2 cellular contexts compared by ENCODE assay signal in the genomic region with DNA sequence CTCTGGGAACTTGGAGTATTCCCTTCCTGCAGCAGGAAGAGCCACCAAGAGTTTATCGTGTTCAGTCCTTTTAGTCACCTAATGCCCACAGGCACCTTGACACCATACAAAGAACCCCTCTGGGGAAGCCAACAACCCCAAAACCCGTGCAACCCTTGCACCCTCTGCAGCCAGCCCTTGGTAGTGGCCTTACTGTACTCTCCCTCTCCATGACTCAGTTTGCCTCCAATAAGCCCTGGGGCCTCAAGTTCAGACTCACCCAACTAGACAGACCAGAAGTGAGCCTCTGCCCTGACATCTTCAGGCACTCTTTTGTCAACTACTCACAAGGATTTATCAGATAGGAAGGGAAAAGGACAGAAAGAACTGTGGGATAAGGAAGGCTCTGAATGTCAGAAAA.
TF ChIP-seq lines count a peak whose summit lies in the region.

No MANE protein-coding gene starts in this region.

TF ChIP-seq in SK-N-SH, 30 proteins besides CTCF, POLR2A, EP300 and RAD21 (continued from another document):
- no peak for TF ChIP-seq TEAD4 (IDR thresholded peaks at IDR 0.05; ENCODE audit: borderline replicate concordance, insufficient read depth)
- no peak for TF ChIP-seq REST (IDR thresholded peaks at IDR 0.05; ENCODE audit: low read depth, low read length)
- TF ChIP-seq, protein P1, sequence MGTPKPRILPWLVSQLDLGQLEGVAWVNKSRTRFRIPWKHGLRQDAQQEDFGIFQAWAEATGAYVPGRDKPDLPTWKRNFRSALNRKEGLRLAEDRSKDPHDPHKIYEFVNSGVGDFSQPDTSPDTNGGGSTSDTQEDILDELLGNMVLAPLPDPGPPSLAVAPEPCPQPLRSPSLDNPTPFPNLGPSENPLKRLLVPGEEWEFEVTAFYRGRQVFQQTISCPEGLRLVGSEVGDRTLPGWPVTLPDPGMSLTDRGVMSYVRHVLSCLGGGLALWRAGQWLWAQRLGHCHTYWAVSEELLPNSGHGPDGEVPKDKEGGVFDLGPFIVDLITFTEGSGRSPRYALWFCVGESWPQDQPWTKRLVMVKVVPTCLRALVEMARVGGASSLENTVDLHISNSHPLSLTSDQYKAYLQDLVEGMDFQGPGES (IDR thresholded peaks at IDR 0.05; ENCODE audit: low read depth, low read length): no peak
- TF ChIP-seq, protein P2, sequence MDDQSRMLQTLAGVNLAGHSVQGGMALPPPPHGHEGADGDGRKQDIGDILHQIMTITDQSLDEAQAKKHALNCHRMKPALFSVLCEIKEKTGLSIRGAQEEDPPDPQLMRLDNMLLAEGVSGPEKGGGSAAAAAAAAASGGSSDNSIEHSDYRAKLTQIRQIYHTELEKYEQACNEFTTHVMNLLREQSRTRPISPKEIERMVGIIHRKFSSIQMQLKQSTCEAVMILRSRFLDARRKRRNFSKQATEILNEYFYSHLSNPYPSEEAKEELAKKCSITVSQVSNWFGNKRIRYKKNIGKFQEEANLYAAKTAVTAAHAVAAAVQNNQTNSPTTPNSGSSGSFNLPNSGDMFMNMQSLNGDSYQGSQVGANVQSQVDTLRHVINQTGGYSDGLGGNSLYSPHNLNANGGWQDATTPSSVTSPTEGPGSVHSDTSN (IDR thresholded peaks at IDR 0.05): no peak
- TF ChIP-seq MAX (IDR thresholded peaks at IDR 0.05; ENCODE audit: low read depth): no peak
- TF ChIP-seq CHD2 (IDR thresholded peaks at IDR 0.05; ENCODE audit: low read length, partially characterized antibody): no peak
TF ChIP-seq in SK-N-SH: peak in this region for 0.

TF ChIP-seq in SK-N-SH treated with all-trans-retinoic acid at 6 μM for 48 hours, 23 proteins besides CTCF, POLR2A, EP300 and RAD21 (continued from another document):
- TF ChIP-seq PPARA (CRISPR knock-in tag; IDR thresholded peaks at IDR 0.05; ENCODE audit: borderline replicate concordance) (no peak), ISL1 (CRISPR knock-in tag; IDR thresholded peaks at IDR 0.05) (no peak), OSR1 (CRISPR knock-in tag; IDR thresholded peaks at IDR 0.05) (no peak), ZFP3 (CRISPR knock-in tag; IDR thresholded peaks at IDR 0.05) (no peak), CREB5 (CRISPR knock-in tag; IDR thresholded peaks at IDR 0.05; ENCODE audit: low read depth) (no peak), ZNF70 (CRISPR knock-in tag; IDR thresholded peaks at IDR 0.05) (no peak), ARNTL (CRISPR knock-in tag; IDR thresholded peaks at IDR 0.05; ENCODE audit: borderline replicate concordance, low read depth) (no peak), CSDC2 (CRISPR knock-in tag; IDR thresholded peaks at IDR 0.05) (no peak)
- TF ChIP-seq, protein P3, sequence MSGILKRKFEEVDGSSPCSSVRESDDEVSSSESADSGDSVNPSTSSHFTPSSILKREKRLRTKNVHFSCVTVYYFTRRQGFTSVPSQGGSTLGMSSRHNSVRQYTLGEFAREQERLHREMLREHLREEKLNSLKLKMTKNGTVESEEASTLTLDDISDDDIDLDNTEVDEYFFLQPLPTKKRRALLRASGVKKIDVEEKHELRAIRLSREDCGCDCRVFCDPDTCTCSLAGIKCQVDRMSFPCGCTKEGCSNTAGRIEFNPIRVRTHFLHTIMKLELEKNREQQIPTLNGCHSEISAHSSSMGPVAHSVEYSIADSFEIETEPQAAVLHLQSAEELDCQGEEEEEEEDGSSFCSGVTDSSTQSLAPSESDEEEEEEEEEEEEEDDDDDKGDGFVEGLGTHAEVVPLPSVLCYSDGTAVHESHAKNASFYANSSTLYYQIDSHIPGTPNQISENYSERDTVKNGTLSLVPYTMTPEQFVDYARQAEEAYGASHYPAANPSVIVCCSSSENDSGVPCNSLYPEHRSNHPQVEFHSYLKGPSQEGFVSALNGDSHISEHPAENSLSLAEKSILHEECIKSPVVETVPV (CRISPR knock-in tag; IDR thresholded peaks at IDR 0.05): no peak
- TF ChIP-seq, protein P4, sequence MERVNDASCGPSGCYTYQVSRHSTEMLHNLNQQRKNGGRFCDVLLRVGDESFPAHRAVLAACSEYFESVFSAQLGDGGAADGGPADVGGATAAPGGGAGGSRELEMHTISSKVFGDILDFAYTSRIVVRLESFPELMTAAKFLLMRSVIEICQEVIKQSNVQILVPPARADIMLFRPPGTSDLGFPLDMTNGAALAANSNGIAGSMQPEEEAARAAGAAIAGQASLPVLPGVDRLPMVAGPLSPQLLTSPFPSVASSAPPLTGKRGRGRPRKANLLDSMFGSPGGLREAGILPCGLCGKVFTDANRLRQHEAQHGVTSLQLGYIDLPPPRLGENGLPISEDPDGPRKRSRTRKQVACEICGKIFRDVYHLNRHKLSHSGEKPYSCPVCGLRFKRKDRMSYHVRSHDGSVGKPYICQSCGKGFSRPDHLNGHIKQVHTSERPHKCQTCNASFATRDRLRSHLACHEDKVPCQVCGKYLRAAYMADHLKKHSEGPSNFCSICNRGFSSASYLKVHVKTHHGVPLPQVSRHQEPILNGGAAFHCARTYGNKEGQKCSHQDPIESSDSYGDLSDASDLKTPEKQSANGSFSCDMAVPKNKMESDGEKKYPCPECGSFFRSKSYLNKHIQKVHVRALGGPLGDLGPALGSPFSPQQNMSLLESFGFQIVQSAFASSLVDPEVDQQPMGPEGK (CRISPR knock-in tag; IDR thresholded peaks at IDR 0.05; ENCODE audit: borderline replicate concordance): no peak
